Comparison of ENCODE assay signal across 1 cellular context in the genomic region with DNA sequence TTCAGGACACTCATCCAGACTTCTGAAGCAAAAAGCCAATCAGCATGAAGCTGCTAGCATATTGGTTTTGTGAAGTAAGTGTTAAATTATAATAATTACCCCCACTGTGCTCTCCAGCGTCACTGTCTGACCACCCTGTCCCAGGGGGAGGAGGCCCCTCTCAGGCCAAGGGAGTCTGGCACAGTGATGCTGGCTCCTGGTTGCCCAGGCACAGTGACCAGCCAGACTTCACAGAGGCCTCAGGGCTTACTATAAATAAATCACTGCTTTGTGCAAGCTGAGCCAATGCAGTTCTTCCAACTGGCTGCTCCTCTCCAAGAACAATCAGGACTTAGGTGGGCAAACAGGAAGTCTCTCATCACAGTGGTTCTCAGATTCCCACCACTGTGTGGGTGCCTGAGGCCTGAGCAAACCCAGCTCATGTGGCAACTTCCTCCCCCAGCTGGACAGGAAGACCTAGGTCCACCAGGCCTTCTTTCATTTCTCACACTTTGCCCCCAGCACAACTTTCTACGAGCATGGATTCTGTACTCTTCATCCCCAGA.
TF ChIP-seq lines count a peak whose summit lies in the region.

No MANE protein-coding gene starts in this region.

TF ChIP-seq in HepG2, 621 proteins besides CTCF, POLR2A, EP300 and RAD21 (continued from another document):
- TF ChIP-seq, protein P1, sequence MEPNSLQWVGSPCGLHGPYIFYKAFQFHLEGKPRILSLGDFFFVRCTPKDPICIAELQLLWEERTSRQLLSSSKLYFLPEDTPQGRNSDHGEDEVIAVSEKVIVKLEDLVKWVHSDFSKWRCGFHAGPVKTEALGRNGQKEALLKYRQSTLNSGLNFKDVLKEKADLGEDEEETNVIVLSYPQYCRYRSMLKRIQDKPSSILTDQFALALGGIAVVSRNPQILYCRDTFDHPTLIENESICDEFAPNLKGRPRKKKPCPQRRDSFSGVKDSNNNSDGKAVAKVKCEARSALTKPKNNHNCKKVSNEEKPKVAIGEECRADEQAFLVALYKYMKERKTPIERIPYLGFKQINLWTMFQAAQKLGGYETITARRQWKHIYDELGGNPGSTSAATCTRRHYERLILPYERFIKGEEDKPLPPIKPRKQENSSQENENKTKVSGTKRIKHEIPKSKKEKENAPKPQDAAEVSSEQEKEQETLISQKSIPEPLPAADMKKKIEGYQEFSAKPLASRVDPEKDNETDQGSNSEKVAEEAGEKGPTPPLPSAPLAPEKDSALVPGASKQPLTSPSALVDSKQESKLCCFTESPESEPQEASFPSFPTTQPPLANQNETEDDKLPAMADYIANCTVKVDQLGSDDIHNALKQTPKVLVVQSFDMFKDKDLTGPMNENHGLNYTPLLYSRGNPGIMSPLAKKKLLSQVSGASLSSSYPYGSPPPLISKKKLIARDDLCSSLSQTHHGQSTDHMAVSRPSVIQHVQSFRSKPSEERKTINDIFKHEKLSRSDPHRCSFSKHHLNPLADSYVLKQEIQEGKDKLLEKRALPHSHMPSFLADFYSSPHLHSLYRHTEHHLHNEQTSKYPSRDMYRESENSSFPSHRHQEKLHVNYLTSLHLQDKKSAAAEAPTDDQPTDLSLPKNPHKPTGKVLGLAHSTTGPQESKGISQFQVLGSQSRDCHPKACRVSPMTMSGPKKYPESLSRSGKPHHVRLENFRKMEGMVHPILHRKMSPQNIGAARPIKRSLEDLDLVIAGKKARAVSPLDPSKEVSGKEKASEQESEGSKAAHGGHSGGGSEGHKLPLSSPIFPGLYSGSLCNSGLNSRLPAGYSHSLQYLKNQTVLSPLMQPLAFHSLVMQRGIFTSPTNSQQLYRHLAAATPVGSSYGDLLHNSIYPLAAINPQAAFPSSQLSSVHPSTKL (CRISPR knock-in tag; IDR thresholded peaks at IDR 0.05) = peak; percentile 57; the same call in 1 of the 2 replicates
- TF ChIP-seq, protein P2, sequence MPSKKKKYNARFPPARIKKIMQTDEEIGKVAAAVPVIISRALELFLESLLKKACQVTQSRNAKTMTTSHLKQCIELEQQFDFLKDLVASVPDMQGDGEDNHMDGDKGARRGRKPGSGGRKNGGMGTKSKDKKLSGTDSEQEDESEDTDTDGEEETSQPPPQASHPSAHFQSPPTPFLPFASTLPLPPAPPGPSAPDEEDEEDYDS (CRISPR knock-in tag; IDR thresholded peaks at IDR 0.05) = peak; percentile 36; the same call in 1 of the 2 replicates
- TF ChIP-seq KMT2B (CRISPR knock-in tag; IDR thresholded peaks at IDR 0.05) = 0 out of 2 replicates have a peak, but pooled peaks have one; percentile 14
- no peak for TF ChIP-seq SNAI1 (CRISPR knock-in tag; IDR thresholded peaks at IDR 0.05; ENCODE audit: borderline replicate concordance)
- TF ChIP-seq KAT2B (IDR thresholded peaks at IDR 0.05; ENCODE audit: borderline replicate concordance, low read depth, low read length) = no peak
- TF ChIP-seq ZNF790 (CRISPR knock-in tag; IDR thresholded peaks at IDR 0.05; ENCODE audit: borderline replicate concordance) = no peak
- peak; percentile 7 for TF ChIP-seq JARID2 (CRISPR knock-in tag; IDR thresholded peaks at IDR 0.05; ENCODE audit: insufficient replicate concordance)
- TF ChIP-seq SIX1 (CRISPR knock-in tag; IDR thresholded peaks at IDR 0.05; ENCODE audit: borderline replicate concordance) = peak; percentile 69; the same call in 1 of the 2 replicates
- TF ChIP-seq, protein P3, sequence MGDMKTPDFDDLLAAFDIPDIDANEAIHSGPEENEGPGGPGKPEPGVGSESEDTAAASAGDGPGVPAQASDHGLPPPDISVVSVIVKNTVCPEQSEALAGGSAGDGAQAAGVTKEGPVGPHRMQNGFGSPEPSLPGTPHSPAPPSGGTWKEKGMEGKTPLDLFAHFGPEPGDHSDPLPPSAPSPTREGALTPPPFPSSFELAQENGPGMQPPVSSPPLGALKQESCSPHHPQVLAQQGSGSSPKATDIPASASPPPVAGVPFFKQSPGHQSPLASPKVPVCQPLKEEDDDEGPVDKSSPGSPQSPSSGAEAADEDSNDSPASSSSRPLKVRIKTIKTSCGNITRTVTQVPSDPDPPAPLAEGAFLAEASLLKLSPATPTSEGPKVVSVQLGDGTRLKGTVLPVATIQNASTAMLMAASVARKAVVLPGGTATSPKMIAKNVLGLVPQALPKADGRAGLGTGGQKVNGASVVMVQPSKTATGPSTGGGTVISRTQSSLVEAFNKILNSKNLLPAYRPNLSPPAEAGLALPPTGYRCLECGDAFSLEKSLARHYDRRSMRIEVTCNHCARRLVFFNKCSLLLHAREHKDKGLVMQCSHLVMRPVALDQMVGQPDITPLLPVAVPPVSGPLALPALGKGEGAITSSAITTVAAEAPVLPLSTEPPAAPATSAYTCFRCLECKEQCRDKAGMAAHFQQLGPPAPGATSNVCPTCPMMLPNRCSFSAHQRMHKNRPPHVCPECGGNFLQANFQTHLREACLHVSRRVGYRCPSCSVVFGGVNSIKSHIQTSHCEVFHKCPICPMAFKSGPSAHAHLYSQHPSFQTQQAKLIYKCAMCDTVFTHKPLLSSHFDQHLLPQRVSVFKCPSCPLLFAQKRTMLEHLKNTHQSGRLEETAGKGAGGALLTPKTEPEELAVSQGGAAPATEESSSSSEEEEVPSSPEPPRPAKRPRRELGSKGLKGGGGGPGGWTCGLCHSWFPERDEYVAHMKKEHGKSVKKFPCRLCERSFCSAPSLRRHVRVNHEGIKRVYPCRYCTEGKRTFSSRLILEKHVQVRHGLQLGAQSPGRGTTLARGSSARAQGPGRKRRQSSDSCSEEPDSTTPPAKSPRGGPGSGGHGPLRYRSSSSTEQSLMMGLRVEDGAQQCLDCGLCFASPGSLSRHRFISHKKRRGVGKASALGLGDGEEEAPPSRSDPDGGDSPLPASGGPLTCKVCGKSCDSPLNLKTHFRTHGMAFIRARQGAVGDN (CRISPR knock-in tag; IDR thresholded peaks at IDR 0.05) = peak; percentile 77
- TF ChIP-seq MYC (CRISPR knock-in tag; IDR thresholded peaks at IDR 0.05; ENCODE audit: borderline replicate concordance) = peak; percentile 72; the same call in 1 of the 2 replicates
- TF ChIP-seq MIXL1 (CRISPR knock-in tag; IDR thresholded peaks at IDR 0.05) = peak; percentile 27; the same call in 1 of the 2 replicates
- peak; percentile 52; the same call in 1 of the 2 replicates for TF ChIP-seq RFXAP (CRISPR knock-in tag; IDR thresholded peaks at IDR 0.05; ENCODE audit: borderline replicate concordance)
- TF ChIP-seq ZNF761 (CRISPR knock-in tag; conservative IDR thresholded peaks at IDR 0.05) = 0 out of 2 replicates have a peak, but pooled peaks have one; percentile 0
- TF ChIP-seq, protein P4, sequence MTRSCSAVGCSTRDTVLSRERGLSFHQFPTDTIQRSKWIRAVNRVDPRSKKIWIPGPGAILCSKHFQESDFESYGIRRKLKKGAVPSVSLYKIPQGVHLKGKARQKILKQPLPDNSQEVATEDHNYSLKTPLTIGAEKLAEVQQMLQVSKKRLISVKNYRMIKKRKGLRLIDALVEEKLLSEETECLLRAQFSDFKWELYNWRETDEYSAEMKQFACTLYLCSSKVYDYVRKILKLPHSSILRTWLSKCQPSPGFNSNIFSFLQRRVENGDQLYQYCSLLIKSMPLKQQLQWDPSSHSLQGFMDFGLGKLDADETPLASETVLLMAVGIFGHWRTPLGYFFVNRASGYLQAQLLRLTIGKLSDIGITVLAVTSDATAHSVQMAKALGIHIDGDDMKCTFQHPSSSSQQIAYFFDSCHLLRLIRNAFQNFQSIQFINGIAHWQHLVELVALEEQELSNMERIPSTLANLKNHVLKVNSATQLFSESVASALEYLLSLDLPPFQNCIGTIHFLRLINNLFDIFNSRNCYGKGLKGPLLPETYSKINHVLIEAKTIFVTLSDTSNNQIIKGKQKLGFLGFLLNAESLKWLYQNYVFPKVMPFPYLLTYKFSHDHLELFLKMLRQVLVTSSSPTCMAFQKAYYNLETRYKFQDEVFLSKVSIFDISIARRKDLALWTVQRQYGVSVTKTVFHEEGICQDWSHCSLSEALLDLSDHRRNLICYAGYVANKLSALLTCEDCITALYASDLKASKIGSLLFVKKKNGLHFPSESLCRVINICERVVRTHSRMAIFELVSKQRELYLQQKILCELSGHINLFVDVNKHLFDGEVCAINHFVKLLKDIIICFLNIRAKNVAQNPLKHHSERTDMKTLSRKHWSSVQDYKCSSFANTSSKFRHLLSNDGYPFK (CRISPR knock-in tag; IDR thresholded peaks at IDR 0.05; ENCODE audit: borderline replicate concordance) = peak; percentile 72; the same call in 1 of the 2 replicates
- peak; percentile 84 for TF ChIP-seq SPEN (CRISPR knock-in tag; IDR thresholded peaks at IDR 0.05; ENCODE audit: low read depth)
- TF ChIP-seq ERF (CRISPR knock-in tag; IDR thresholded peaks at IDR 0.05) = peak; percentile 32
